In the genomic region with DNA sequence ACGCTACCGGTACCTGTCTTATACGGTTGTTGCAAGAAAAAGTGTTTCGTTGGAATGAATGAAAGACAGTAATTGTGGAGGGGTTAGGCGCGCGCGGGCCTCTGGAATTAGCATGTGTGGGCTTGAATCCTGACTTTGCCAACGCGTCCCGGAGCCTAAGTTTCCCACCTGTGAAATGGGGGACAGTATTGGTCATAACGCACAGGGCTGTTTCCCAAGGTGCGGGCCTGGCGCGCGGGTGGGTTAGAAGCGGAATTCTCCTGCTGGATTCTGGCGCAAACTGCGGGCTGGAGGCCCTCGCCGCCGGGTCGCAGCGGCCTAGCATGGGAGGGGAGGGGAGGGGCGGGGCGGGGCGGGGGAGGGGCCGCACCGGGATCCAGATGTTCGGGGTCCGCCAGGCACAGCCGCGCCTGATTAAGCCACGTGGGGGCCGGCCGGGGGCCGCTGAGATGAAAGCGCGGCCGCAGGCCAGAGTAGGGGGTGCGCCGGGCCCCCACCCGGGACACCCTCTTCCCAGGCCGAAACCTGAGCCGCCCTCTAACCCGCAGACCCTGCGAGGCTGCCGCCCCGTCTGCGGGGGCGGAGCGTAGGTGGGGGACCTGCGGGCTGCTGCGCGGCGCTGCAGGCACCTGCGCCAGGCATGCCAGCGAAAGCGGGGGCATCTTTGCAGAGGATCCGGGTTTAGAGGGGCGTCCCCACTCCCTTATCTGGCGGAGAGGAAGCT, we compare ENCODE assay signal across 1 cellular context.
TF ChIP-seq lines count a peak whose summit lies in the region.

No MANE protein-coding gene starts in this region.

TF ChIP-seq in HepG2, 621 proteins besides CTCF, POLR2A, EP300 and RAD21 (continued from another document and continues in another):
- TF ChIP-seq, protein P1, sequence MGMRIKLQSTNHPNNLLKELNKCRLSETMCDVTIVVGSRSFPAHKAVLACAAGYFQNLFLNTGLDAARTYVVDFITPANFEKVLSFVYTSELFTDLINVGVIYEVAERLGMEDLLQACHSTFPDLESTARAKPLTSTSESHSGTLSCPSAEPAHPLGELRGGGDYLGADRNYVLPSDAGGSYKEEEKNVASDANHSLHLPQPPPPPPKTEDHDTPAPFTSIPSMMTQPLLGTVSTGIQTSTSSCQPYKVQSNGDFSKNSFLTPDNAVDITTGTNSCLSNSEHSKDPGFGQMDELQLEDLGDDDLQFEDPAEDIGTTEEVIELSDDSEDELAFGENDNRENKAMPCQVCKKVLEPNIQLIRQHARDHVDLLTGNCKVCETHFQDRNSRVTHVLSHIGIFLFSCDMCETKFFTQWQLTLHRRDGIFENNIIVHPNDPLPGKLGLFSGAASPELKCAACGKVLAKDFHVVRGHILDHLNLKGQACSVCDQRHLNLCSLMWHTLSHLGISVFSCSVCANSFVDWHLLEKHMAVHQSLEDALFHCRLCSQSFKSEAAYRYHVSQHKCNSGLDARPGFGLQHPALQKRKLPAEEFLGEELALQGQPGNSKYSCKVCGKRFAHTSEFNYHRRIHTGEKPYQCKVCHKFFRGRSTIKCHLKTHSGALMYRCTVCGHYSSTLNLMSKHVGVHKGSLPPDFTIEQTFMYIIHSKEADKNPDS (CRISPR knock-in tag; IDR thresholded peaks at IDR 0.05) = no peak
- TF ChIP-seq ZNF724P (CRISPR knock-in tag; IDR thresholded peaks at IDR 0.05; ENCODE audit: borderline replicate concordance) = no peak
- no peak for TF ChIP-seq SPEN (CRISPR knock-in tag; IDR thresholded peaks at IDR 0.05; ENCODE audit: low read depth)
- TF ChIP-seq ZNF672 (CRISPR knock-in tag; IDR thresholded peaks at IDR 0.05) = no peak
- TF ChIP-seq TAF1 (CRISPR knock-in tag; IDR thresholded peaks at IDR 0.05) = peak; percentile 52; the same call in 1 of the 2 replicates
- TF ChIP-seq ZNF33B (CRISPR knock-in tag; IDR thresholded peaks at IDR 0.05) = no peak
- TF ChIP-seq, protein P2, sequence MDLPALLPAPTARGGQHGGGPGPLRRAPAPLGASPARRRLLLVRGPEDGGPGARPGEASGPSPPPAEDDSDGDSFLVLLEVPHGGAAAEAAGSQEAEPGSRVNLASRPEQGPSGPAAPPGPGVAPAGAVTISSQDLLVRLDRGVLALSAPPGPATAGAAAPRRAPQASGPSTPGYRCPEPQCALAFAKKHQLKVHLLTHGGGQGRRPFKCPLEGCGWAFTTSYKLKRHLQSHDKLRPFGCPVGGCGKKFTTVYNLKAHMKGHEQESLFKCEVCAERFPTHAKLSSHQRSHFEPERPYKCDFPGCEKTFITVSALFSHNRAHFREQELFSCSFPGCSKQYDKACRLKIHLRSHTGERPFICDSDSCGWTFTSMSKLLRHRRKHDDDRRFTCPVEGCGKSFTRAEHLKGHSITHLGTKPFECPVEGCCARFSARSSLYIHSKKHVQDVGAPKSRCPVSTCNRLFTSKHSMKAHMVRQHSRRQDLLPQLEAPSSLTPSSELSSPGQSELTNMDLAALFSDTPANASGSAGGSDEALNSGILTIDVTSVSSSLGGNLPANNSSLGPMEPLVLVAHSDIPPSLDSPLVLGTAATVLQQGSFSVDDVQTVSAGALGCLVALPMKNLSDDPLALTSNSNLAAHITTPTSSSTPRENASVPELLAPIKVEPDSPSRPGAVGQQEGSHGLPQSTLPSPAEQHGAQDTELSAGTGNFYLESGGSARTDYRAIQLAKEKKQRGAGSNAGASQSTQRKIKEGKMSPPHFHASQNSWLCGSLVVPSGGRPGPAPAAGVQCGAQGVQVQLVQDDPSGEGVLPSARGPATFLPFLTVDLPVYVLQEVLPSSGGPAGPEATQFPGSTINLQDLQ (CRISPR knock-in tag; IDR thresholded peaks at IDR 0.05) = 0 out of 2 replicates have a peak, but pooled peaks have one; percentile 64
- no peak for TF ChIP-seq ZNF326 (CRISPR knock-in tag; IDR thresholded peaks at IDR 0.05; ENCODE audit: borderline replicate concordance)
- TF ChIP-seq PITX1 (CRISPR knock-in tag; IDR thresholded peaks at IDR 0.05) = 0 out of 2 replicates have a peak, but pooled peaks have one; percentile 20
- TF ChIP-seq KMT2A (CRISPR knock-in tag; IDR thresholded peaks at IDR 0.05) = no peak
- TF ChIP-seq ZNF777 (CRISPR knock-in tag; IDR thresholded peaks at IDR 0.05) = peak; percentile 96
- TF ChIP-seq, protein P3, sequence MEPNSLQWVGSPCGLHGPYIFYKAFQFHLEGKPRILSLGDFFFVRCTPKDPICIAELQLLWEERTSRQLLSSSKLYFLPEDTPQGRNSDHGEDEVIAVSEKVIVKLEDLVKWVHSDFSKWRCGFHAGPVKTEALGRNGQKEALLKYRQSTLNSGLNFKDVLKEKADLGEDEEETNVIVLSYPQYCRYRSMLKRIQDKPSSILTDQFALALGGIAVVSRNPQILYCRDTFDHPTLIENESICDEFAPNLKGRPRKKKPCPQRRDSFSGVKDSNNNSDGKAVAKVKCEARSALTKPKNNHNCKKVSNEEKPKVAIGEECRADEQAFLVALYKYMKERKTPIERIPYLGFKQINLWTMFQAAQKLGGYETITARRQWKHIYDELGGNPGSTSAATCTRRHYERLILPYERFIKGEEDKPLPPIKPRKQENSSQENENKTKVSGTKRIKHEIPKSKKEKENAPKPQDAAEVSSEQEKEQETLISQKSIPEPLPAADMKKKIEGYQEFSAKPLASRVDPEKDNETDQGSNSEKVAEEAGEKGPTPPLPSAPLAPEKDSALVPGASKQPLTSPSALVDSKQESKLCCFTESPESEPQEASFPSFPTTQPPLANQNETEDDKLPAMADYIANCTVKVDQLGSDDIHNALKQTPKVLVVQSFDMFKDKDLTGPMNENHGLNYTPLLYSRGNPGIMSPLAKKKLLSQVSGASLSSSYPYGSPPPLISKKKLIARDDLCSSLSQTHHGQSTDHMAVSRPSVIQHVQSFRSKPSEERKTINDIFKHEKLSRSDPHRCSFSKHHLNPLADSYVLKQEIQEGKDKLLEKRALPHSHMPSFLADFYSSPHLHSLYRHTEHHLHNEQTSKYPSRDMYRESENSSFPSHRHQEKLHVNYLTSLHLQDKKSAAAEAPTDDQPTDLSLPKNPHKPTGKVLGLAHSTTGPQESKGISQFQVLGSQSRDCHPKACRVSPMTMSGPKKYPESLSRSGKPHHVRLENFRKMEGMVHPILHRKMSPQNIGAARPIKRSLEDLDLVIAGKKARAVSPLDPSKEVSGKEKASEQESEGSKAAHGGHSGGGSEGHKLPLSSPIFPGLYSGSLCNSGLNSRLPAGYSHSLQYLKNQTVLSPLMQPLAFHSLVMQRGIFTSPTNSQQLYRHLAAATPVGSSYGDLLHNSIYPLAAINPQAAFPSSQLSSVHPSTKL (CRISPR knock-in tag; IDR thresholded peaks at IDR 0.05) = peak; percentile 45; the same call in 1 of the 2 replicates
- TF ChIP-seq, protein P4, sequence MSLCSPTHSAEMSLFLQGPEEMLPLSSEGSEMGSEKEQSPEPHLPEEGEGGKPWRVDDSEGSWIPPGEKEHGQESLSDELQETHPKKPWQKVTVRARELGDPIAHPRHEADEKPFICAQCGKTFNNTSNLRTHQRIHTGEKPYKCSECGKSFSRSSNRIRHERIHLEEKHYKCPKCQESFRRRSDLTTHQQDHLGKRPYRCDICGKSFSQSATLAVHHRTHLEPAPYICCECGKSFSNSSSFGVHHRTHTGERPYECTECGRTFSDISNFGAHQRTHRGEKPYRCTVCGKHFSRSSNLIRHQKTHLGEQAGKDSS (CRISPR knock-in tag; IDR thresholded peaks at IDR 0.05; ENCODE audit: borderline replicate concordance, low read depth) = no peak
- no peak for TF ChIP-seq RFX3 (CRISPR knock-in tag; IDR thresholded peaks at IDR 0.05)
- TF ChIP-seq, protein P5, sequence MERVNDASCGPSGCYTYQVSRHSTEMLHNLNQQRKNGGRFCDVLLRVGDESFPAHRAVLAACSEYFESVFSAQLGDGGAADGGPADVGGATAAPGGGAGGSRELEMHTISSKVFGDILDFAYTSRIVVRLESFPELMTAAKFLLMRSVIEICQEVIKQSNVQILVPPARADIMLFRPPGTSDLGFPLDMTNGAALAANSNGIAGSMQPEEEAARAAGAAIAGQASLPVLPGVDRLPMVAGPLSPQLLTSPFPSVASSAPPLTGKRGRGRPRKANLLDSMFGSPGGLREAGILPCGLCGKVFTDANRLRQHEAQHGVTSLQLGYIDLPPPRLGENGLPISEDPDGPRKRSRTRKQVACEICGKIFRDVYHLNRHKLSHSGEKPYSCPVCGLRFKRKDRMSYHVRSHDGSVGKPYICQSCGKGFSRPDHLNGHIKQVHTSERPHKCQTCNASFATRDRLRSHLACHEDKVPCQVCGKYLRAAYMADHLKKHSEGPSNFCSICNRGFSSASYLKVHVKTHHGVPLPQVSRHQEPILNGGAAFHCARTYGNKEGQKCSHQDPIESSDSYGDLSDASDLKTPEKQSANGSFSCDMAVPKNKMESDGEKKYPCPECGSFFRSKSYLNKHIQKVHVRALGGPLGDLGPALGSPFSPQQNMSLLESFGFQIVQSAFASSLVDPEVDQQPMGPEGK (CRISPR knock-in tag; IDR thresholded peaks at IDR 0.05) = peak; percentile 99
- no peak for TF ChIP-seq MBNL3 (CRISPR knock-in tag; conservative IDR thresholded peaks at IDR 0.05)
- no peak for TF ChIP-seq ZFP36L2 (CRISPR knock-in tag; IDR thresholded peaks at IDR 0.05)
- TF ChIP-seq, protein P6, sequence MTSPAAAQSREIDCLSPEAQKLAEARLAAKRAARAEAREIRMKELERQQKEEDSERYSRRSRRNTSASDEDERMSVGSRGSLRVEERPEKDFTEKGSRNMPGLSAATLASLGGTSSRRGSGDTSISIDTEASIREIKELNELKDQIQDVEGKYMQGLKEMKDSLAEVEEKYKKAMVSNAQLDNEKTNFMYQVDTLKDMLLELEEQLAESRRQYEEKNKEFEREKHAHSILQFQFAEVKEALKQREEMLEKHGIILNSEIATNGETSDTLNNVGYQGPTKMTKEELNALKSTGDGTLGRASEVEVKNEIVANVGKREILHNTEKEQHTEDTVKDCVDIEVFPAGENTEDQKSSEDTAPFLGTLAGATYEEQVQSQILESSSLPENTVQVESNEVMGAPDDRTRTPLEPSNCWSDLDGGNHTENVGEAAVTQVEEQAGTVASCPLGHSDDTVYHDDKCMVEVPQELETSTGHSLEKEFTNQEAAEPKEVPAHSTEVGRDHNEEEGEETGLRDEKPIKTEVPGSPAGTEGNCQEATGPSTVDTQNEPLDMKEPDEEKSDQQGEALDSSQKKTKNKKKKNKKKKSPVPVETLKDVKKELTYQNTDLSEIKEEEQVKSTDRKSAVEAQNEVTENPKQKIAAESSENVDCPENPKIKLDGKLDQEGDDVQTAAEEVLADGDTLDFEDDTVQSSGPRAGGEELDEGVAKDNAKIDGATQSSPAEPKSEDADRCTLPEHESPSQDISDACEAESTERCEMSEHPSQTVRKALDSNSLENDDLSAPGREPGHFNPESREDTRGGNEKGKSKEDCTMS (CRISPR knock-in tag; conservative IDR thresholded peaks at IDR 0.05) = no peak
- no peak for TF ChIP-seq POLR2AphosphoS5 (IDR thresholded peaks at IDR 0.05; ENCODE audit: low read depth, low read length)
- no peak for TF ChIP-seq ZNF335 (CRISPR knock-in tag; IDR thresholded peaks at IDR 0.05)
- peak; percentile 24; the same call in 1 of the 2 replicates for TF ChIP-seq FOXA3 (CRISPR knock-in tag; IDR thresholded peaks at IDR 0.05)
- TF ChIP-seq, protein P7, sequence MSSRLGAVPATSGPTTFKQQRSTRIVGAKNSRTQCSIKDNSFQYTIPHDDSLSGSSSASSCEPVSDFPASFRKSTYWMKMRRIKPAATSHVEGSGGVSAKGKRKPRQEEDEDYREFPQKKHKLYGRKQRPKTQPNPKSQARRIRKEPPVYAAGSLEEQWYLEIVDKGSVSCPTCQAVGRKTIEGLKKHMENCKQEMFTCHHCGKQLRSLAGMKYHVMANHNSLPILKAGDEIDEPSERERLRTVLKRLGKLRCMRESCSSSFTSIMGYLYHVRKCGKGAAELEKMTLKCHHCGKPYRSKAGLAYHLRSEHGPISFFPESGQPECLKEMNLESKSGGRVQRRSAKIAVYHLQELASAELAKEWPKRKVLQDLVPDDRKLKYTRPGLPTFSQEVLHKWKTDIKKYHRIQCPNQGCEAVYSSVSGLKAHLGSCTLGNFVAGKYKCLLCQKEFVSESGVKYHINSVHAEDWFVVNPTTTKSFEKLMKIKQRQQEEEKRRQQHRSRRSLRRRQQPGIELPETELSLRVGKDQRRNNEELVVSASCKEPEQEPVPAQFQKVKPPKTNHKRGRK (CRISPR knock-in tag; IDR thresholded peaks at IDR 0.05) = no peak
- TF ChIP-seq ZNF180 (CRISPR knock-in tag; IDR thresholded peaks at IDR 0.05; ENCODE audit: borderline replicate concordance, low read depth) = no peak
- no peak for TF ChIP-seq BORCS8-MEF2B (CRISPR knock-in tag; IDR thresholded peaks at IDR 0.05)
- no peak for TF ChIP-seq HES4 (CRISPR knock-in tag; IDR thresholded peaks at IDR 0.05; ENCODE audit: borderline replicate concordance)
- TF ChIP-seq TARDBP (CRISPR knock-in tag; IDR thresholded peaks at IDR 0.05) = peak; percentile 43; the same call in 1 of the 2 replicates
- 0 out of 4 replicates have a peak, but pooled peaks of 1 of the 2 experiments have one; percentile 13 for TF ChIP-seq NR2F1 (CRISPR knock-in tag; IDR thresholded peaks at IDR 0.05)
- peak; percentile 22; the same call in 1 of the 2 replicates for TF ChIP-seq HNF4A (CRISPR knock-in tag; IDR thresholded peaks at IDR 0.05)
- TF ChIP-seq, protein P8, sequence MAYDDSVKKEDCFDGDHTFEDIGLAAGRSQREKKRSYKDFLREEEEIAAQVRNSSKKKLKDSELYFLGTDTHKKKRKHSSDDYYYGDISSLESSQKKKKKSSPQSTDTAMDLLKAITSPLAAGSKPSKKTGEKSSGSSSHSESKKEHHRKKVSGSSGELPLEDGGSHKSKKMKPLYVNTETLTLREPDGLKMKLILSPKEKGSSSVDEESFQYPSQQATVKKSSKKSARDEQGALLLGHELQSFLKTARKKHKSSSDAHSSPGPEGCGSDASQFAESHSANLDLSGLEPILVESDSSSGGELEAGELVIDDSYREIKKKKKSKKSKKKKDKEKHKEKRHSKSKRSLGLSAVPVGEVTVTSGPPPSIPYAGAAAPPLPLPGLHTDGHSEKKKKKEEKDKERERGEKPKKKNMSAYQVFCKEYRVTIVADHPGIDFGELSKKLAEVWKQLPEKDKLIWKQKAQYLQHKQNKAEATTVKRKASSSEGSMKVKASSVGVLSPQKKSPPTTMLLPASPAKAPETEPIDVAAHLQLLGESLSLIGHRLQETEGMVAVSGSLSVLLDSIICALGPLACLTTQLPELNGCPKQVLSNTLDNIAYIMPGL (CRISPR knock-in tag; IDR thresholded peaks at IDR 0.05; ENCODE audit: borderline replicate concordance in 1 of 2, low read depth in 1 of 2) = 0 out of 4 replicates have a peak, but pooled peaks of 1 of the 2 experiments have one; percentile 1
- TF ChIP-seq STAG1 (CRISPR knock-in tag; IDR thresholded peaks at IDR 0.05) = no peak
- no peak for TF ChIP-seq DMAP1 (CRISPR knock-in tag; IDR thresholded peaks at IDR 0.05)
- peak; percentile 53 for TF ChIP-seq SKI (IDR thresholded peaks at IDR 0.05; ENCODE audit: partially characterized antibody)
- no peak for TF ChIP-seq ZNF235 (CRISPR knock-in tag; IDR thresholded peaks at IDR 0.05; ENCODE audit: borderline replicate concordance)
- 0 out of 2 replicates have a peak, but pooled peaks have one; percentile 18 for TF ChIP-seq FOSL1 (CRISPR knock-in tag; IDR thresholded peaks at IDR 0.05; ENCODE audit: borderline replicate concordance)
- TF ChIP-seq ZFP37 (CRISPR knock-in tag; IDR thresholded peaks at IDR 0.05; ENCODE audit: borderline replicate concordance) = no peak
- TF ChIP-seq GABPB1 (CRISPR knock-in tag; IDR thresholded peaks at IDR 0.05) = peak; percentile 68
- TF ChIP-seq, protein P9, sequence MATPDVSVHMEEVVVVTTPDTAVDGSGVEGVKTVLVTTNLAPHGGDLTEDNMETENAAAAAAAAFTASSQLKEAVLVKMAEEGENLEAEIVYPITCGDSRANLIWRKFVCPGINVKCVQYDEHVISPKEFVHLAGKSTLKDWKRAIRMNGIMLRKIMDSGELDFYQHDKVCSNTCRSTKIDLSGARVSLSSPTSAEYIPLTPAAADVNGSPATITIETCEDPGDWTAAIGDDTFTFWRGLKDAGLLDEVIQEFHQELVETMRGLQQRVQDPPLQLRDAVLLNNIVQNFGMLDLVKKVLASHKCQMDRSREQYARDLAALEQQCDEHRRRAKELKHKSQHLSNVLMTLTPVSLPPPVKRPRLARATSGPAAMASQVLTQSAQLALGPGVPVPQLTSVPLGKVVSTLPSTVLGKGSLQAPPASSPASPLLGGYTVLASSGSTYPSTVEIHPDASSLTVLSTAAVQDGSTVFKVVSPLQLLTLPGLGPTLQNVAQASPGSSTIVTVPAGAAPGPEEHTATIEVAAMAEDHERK (CRISPR knock-in tag; IDR thresholded peaks at IDR 0.05; ENCODE audit: low read depth) = no peak
